8 cellular contexts compared by ENCODE assay signal in genomic region chr1:166839600-166840308, GRCh38. TPM values are rescaled to one million over a fixed set of nuclear protein-coding genes. Genes with fewer than 3 reads are reported as not detected.
DNase-seq lines count a peak whose midpoint lies in the region; ATAC-seq and TF ChIP-seq lines count a peak whose summit lies in the region.

No MANE protein-coding gene starts in this region.

- no peaks in the 10 kb centered on the region for H3K36me3 ChIP-seq in parathyroid adenoma (ENCODE audit: control insufficient read depth, insufficient read depth, low read length)
- peaks cover 5 to 38% (median 30%) of the 10 kb centered on the region in 4 donors for H3K36me3 ChIP-seq in upper lobe of left lung

- no peak overlapping the region for H3K9ac ChIP-seq in parathyroid adenoma

- H3K9me3 ChIP-seq in parathyroid adenoma (ENCODE audit: control insufficient read depth, low read length) (no peaks in the 10 kb centered on the region), upper lobe of left lung (no peaks in the 10 kb centered on the region)

- TF ChIP-seq EP300 in upper lobe of left lung (IDR thresholded peaks at IDR 0.05) = no peak

- DNase-seq in Caki2 (ENCODE audit: low read depth) (peak; percentile 54), HL-60 (ENCODE audit: low read depth in 1 of 2, low spot score in 1 of 2) (peak in 1 of 2 experiments; percentile 58), RPMI8226 (peak; percentile 74), Right ventricle myocardium inferior (ENCODE audit: missing footprints) (peak; percentile 82), upper lobe of left lung (peak; percentile 57 to 95)
- peak; percentile 64 for DNase-seq in activated naive CD4-positive, alpha-beta T cell treated with Interleukin-2 at 50 U/mL for 16 hours

- no peaks in the 10 kb centered on the region for H3K27me3 ChIP-seq in HL-60 (ENCODE audit: insufficient read depth, poor library complexity, severe bottlenecking)
- no peaks in the 10 kb centered on the region for H3K27me3 ChIP-seq in parathyroid adenoma (ENCODE audit: control insufficient read depth, insufficient read depth, low read length)
- H3K27me3 ChIP-seq in upper lobe of left lung = no peaks in the 10 kb centered on the region

- ATAC-seq in GM19468 (IDR thresholded peaks at IDR 0.05; ENCODE audit: extremely low read depth, unreplicated experiment) (peak; percentile 4), Right ventricle myocardium inferior (no peak), upper lobe of left lung (ENCODE audit: low FRiP score in 2 of 2) (peak in 1 of 2 donors; percentile 47)

- in situ Hi-C loops in Caki2 (cut with HindIII; ENCODE audit: low pct_unique_long_range_greater_than_20kb, low sequenced_read_pairs) = no loop called here

- H2AFZ ChIP-seq in parathyroid adenoma = peak overlapping the region; percentile 25

- TF ChIP-seq CTCF in HL-60 (IDR thresholded peaks at IDR 0.05; ENCODE audit: insufficient read depth, low read length) (no peak), parathyroid adenoma (IDR thresholded peaks at IDR 0.05) (peak; percentile 24), upper lobe of left lung (IDR thresholded peaks at IDR 0.05) (peak in 1 of 6 experiments; percentile 27)

- H3K4me3 ChIP-seq in HL-60 (replicated peaks; ENCODE audit: insufficient read depth, low read length) (peak overlapping the region; percentile 65), parathyroid adenoma (ENCODE audit: low read depth, low read length) (peak overlapping the region; percentile 58), upper lobe of left lung (peak overlapping the region; percentile 68 to 84 (median 78))

- peaks cover 7% of the 10 kb centered on the region for H3K79me2 ChIP-seq in parathyroid adenoma

- 3 to 8% methylated on average over 8 to 36 of the region's 82 CpGs for WGBS in upper lobe of left lung, 2 donors

- intact Hi-C loops in Right ventricle myocardium inferior (cut with DNase I) = loop anchor here (2.0 to 10.0 kb wide), 4 partner anchors 37 to 383 kb away; partner anchors contain the start of genes POU2F1 and TADA1

- no peak for TF ChIP-seq POLR2A in upper lobe of left lung (IDR thresholded peaks at IDR 0.05)

- H3K4me2 ChIP-seq in parathyroid adenoma (ENCODE audit: low read length) = peak overlapping the region; percentile 68

- H3K4me1 ChIP-seq in parathyroid adenoma = peaks cover 14% of the 10 kb centered on the region
- H3K4me1 ChIP-seq in upper lobe of left lung = peaks cover 49 to 60% (median 51%) of the 10 kb centered on the region in 4 donors

- H3K27ac ChIP-seq in HL-60 (replicated peaks) (peak overlapping the region; percentile 72), parathyroid adenoma (peak overlapping the region; percentile 54), upper lobe of left lung (peak overlapping the region; percentile 91 to 97 (median 94))

RNA-seq across cellular contexts. Expression of gene POGK, which starts 0.5 kb away (rescaled TPM):
- 51.8 and 65.5 TPM in 2 replicates for total RNA-seq in Caki2 (2014; rRNA removed; shearing (Covaris generic); ENCODE audit: low replicate concordance)
- total RNA-seq in Right ventricle myocardium inferior (16.5 TPM), upper lobe of left lung (10 to 100 TPM; 45.9 to 78.0 (median 67.8) TPM)

RNA-seq across cellular contexts. Expression of gene TADA1, which starts 36.3 kb away (rescaled TPM):
- total RNA-seq in Caki2 (2014; rRNA removed; shearing (Covaris generic); ENCODE audit: low replicate concordance) = 26.4 and 29.0 TPM in 2 replicates
- total RNA-seq in Right ventricle myocardium inferior (9.4 TPM), upper lobe of left lung (10 to 100 TPM in 2 of 6 donors, 1 to 10 TPM in 4; 2.6 to 15.3 (median 8.5) TPM)
